34 cellular contexts compared by ENCODE assay signal in genomic region chr6:54864272-54864671, GRCh38. TPM values are rescaled to one million over a fixed set of nuclear protein-coding genes. Genes with fewer than 3 reads are reported as not detected.
"Had no signal": no experiment of that assay in that cellular context is flagged by ENCODE, and none has a peak within 500 bp of the region (broad histone marks: within the 10 kb centered on the region; RNA-seq: fewer than 3 reads in every experiment).

No MANE protein-coding gene starts in this region.

- H3K27me3 Mint-ChIP-seq: activated CD4-positive, alpha-beta memory T cell treated with anti-CD3 and anti-CD28 coated beads for 36 hours; activated CD4-positive, alpha-beta T cell treated with anti-CD3 and anti-CD28 coated beads for 36 hours; activated CD4-positive, alpha-beta T cell treated with anti-CD3 and anti-CD28 coated beads, Interleukin-2, amount 10 ng/mL, durations not matched to agents 24 days and 14 days; activated CD8-positive, alpha-beta memory T cell treated with anti-CD3 and anti-CD28 coated beads, Interleukin-2, amount 10 ng/mL, durations not matched to agents 7 days and 5 days; activated naive CD4-positive, alpha-beta T cell treated with anti-CD3 and anti-CD28 coated beads, Interleukin-2, amount 50 U/mL, for 24 hours; activated naive CD8-positive, alpha-beta T cell treated with anti-CD3 and anti-CD28 coated beads for 36 hours; activated naive CD8-positive, alpha-beta T cell treated with anti-CD3 and anti-CD28 coated beads, Interleukin-2, amount 50 U/mL, for 24 hours had no signal

- H3K9me3 Mint-ChIP-seq: activated CD4-positive, alpha-beta T cell treated with anti-CD3 and anti-CD28 coated beads, Interleukin-2, amount 10 ng/mL, durations not matched to agents 24 days and 14 days; activated naive CD8-positive, alpha-beta T cell treated with anti-CD3 and anti-CD28 coated beads, Interleukin-2, amount 50 U/mL, for 24 hours; activated T-helper 1 cell treated with anti-CD3 and anti-CD28 coated beads, Interleukin-12 subunit alpha, Interleukin-12 subunit beta, Interleukin-2, Interleukin-4 antibody, amounts not matched to agents 30 ng/mL and 10 ng/mL and 1 ng/mL, durations not matched to agents 14 hours and 24 hours and 36 hours; activated T-helper 2 cell treated with anti-CD3 and anti-CD28 coated beads, Interferon-gamma antibody, Interleukin-2, Interleukin-4, amounts not matched to agents 10 μg/mL and 5 μg/mL and 100 μg/mL, durations not matched to agents 14 hours and 24 hours and 36 hours had no signal

- H3K4me3 ChIP-seq: adrenal gland, body of pancreas, colonic mucosa, esophagus squamous epithelium had no signal

- DNase-seq: activated CD4-positive, alpha-beta memory T cell treated with anti-CD3 and anti-CD28 coated beads for 36 hours; activated CD4-positive, alpha-beta T cell treated with anti-CD3 and anti-CD28 coated beads for 36 hours; activated CD4-positive, alpha-beta T cell treated with anti-CD3 and anti-CD28 coated beads, Interleukin-2, amount 10 ng/mL, durations not matched to agents 24 days and 14 days; activated CD4-positive, CD25-positive, alpha-beta regulatory T cell; activated CD4-positive, CD25-positive, alpha-beta regulatory T cell treated with anti-CD3 and anti-CD28 coated beads, Interleukin-2, amount 50 U/mL, for 72 hours; activated CD8-positive, alpha-beta memory T cell treated with anti-CD3 and anti-CD28 coated beads, Interleukin-2, amount 10 ng/mL, durations not matched to agents 7 days and 5 days; activated CD8-positive, alpha-beta memory T cell treated with anti-CD3 and anti-CD28 coated beads, Interleukin-2, amount 50 U/mL, for 4 hours; activated CD8-positive, alpha-beta T cell treated with anti-CD3 and anti-CD28 coated beads, Interleukin-2, amount 10 ng/mL, durations not matched to agents 7 days and 5 days; activated effector memory CD4-positive, alpha-beta T cell treated with anti-CD3 and anti-CD28 coated beads, Interleukin-2, amount 50 U/mL, for 16 hours; activated naive CD4-positive, alpha-beta T cell treated with anti-CD3 and anti-CD28 coated beads for 36 hours; activated naive CD8-positive, alpha-beta T cell treated with anti-CD3 and anti-CD28 coated beads for 36 hours; activated naive CD8-positive, alpha-beta T cell treated with anti-CD3 and anti-CD28 coated beads, Interleukin-2, amount 50 U/mL, for 24 hours; activated T-cell treated with anti-CD3 and anti-CD28 coated beads, Interleukin-2, amount 50 U/mL, for 1 hour; activated T-cell treated with anti-CD3 and anti-CD28 coated beads, Interleukin-2, amount 50 U/mL, for 48 hours; adrenal gland; amygdala; aorta; body of pancreas; caudate nucleus; colonic mucosa; effector CD8-positive, alpha-beta T cell; esophagus squamous epithelium; foreskin melanocyte; head of caudate nucleus; T-helper 2 cell had no signal

- H3K27me3 ChIP-seq: adrenal gland, body of pancreas, colonic mucosa, esophagus squamous epithelium had no signal

- H3K4me1 ChIP-seq: adrenal gland, colonic mucosa had no signal

- H3K36me3 ChIP-seq: adrenal gland, colonic mucosa, esophagus squamous epithelium had no signal

- H3K4me1 Mint-ChIP-seq: activated CD4-positive, alpha-beta T cell treated with anti-CD3 and anti-CD28 coated beads for 36 hours; activated CD4-positive, alpha-beta T cell treated with anti-CD3 and anti-CD28 coated beads, Interleukin-2, amount 10 ng/mL, durations not matched to agents 24 days and 14 days; activated CD8-positive, alpha-beta memory T cell treated with anti-CD3 and anti-CD28 coated beads, Interleukin-2, amount 10 ng/mL, durations not matched to agents 7 days and 5 days; activated naive CD4-positive, alpha-beta T cell treated with anti-CD3 and anti-CD28 coated beads, Interleukin-2, amount 50 U/mL, for 24 hours; activated naive CD8-positive, alpha-beta T cell treated with anti-CD3 and anti-CD28 coated beads for 36 hours; activated naive CD8-positive, alpha-beta T cell treated with anti-CD3 and anti-CD28 coated beads, Interleukin-2, amount 50 U/mL, for 24 hours had no signal

- H3K27ac ChIP-seq: adrenal gland, body of pancreas, colonic mucosa, epithelial cell of prostate, esophagus squamous epithelium had no signal

- H3K4me3 Mint-ChIP-seq: activated CD4-positive, alpha-beta memory T cell treated with anti-CD3 and anti-CD28 coated beads for 36 hours; activated CD4-positive, alpha-beta T cell treated with anti-CD3 and anti-CD28 coated beads for 36 hours; activated CD4-positive, alpha-beta T cell treated with anti-CD3 and anti-CD28 coated beads, Interleukin-2, amount 10 ng/mL, durations not matched to agents 24 days and 14 days; activated CD8-positive, alpha-beta memory T cell treated with anti-CD3 and anti-CD28 coated beads, Interleukin-2, amount 10 ng/mL, durations not matched to agents 7 days and 5 days; activated CD8-positive, alpha-beta T cell treated with anti-CD3 and anti-CD28 coated beads, Interleukin-2, amount 10 ng/mL, durations not matched to agents 7 days and 5 days; activated naive CD4-positive, alpha-beta T cell treated with anti-CD3 and anti-CD28 coated beads for 36 hours; activated naive CD4-positive, alpha-beta T cell treated with anti-CD3 and anti-CD28 coated beads, Interleukin-2, amount 50 U/mL, for 24 hours; activated naive CD8-positive, alpha-beta T cell treated with anti-CD3 and anti-CD28 coated beads for 36 hours; activated naive CD8-positive, alpha-beta T cell treated with anti-CD3 and anti-CD28 coated beads, Interleukin-2, amount 50 U/mL, for 24 hours; activated T-helper 1 cell treated with anti-CD3 and anti-CD28 coated beads, Interleukin-12 subunit alpha, Interleukin-12 subunit beta, Interleukin-2, Interleukin-4 antibody, amounts not matched to agents 30 ng/mL and 10 ng/mL and 1 ng/mL, durations not matched to agents 14 hours and 24 hours and 36 hours had no signal

- H3K36me3 Mint-ChIP-seq: activated CD4-positive, alpha-beta memory T cell treated with anti-CD3 and anti-CD28 coated beads for 36 hours; activated CD8-positive, alpha-beta memory T cell treated with anti-CD3 and anti-CD28 coated beads, Interleukin-2, amount 10 ng/mL, durations not matched to agents 7 days and 5 days; activated naive CD4-positive, alpha-beta T cell treated with anti-CD3 and anti-CD28 coated beads, Interleukin-2, amount 50 U/mL, for 24 hours; activated naive CD8-positive, alpha-beta T cell treated with anti-CD3 and anti-CD28 coated beads for 36 hours had no signal

- H3K9me3 ChIP-seq: adrenal gland, body of pancreas, colonic mucosa, esophagus squamous epithelium had no signal

- ATAC-seq: activated CD4-positive, alpha-beta T cell treated with anti-CD3 and anti-CD28 coated beads for 36 hours; activated CD8-positive, alpha-beta memory T cell treated with anti-CD3 and anti-CD28 coated beads, Interleukin-2, amount 10 ng/mL, durations not matched to agents 7 days and 5 days; activated CD8-positive, alpha-beta T cell treated with anti-CD3 and anti-CD28 coated beads, Interleukin-2, amount 10 ng/mL, durations not matched to agents 7 days and 5 days; activated naive CD8-positive, alpha-beta T cell treated with anti-CD3 and anti-CD28 coated beads, Interleukin-2, amount 50 U/mL, for 24 hours; body of pancreas had no signal

- H3K27ac Mint-ChIP-seq: activated CD4-positive, alpha-beta memory T cell treated with anti-CD3 and anti-CD28 coated beads for 36 hours; activated CD4-positive, alpha-beta T cell treated with anti-CD3 and anti-CD28 coated beads for 36 hours; activated CD4-positive, alpha-beta T cell treated with anti-CD3 and anti-CD28 coated beads, Interleukin-2, amount 10 ng/mL, durations not matched to agents 24 days and 14 days; activated CD8-positive, alpha-beta memory T cell treated with anti-CD3 and anti-CD28 coated beads, Interleukin-2, amount 10 ng/mL, durations not matched to agents 7 days and 5 days; activated CD8-positive, alpha-beta T cell treated with anti-CD3 and anti-CD28 coated beads, Interleukin-2, amount 10 ng/mL, durations not matched to agents 7 days and 5 days; activated naive CD4-positive, alpha-beta T cell treated with anti-CD3 and anti-CD28 coated beads for 36 hours; activated naive CD4-positive, alpha-beta T cell treated with anti-CD3 and anti-CD28 coated beads, Interleukin-2, amount 50 U/mL, for 24 hours; activated naive CD8-positive, alpha-beta T cell treated with anti-CD3 and anti-CD28 coated beads for 36 hours; activated naive CD8-positive, alpha-beta T cell treated with anti-CD3 and anti-CD28 coated beads, Interleukin-2, amount 50 U/mL, for 24 hours; activated T-helper 1 cell treated with anti-CD3 and anti-CD28 coated beads, Interleukin-12 subunit alpha, Interleukin-12 subunit beta, Interleukin-2, Interleukin-4 antibody, amounts not matched to agents 30 ng/mL and 10 ng/mL and 1 ng/mL, durations not matched to agents 14 hours and 24 hours and 36 hours; activated T-helper 2 cell treated with anti-CD3 and anti-CD28 coated beads, Interferon-gamma antibody, Interleukin-2, Interleukin-4, amounts not matched to agents 10 μg/mL and 5 μg/mL and 100 μg/mL, durations not matched to agents 14 hours and 24 hours and 36 hours had no signal

RNA-seq across cellular contexts. Expression of gene FAM83B, which starts 17.7 kb away (rescaled TPM):
- total RNA-seq: activated CD4-positive, alpha-beta memory T cell treated with anti-CD3 and anti-CD28 coated beads for 36 hours; activated CD4-positive, alpha-beta T cell treated with anti-CD3 and anti-CD28 coated beads for 36 hours; activated CD4-positive, alpha-beta T cell treated with anti-CD3 and anti-CD28 coated beads, Interleukin-2, amount 10 ng/mL, durations not matched to agents 24 days and 14 days; activated CD8-positive, alpha-beta memory T cell treated with anti-CD3 and anti-CD28 coated beads for 36 hours; activated CD8-positive, alpha-beta memory T cell treated with anti-CD3 and anti-CD28 coated beads, Interleukin-2, amount 10 ng/mL, durations not matched to agents 7 days and 5 days; activated CD8-positive, alpha-beta T cell treated with anti-CD3 and anti-CD28 coated beads, Interleukin-2, amount 10 ng/mL, durations not matched to agents 7 days and 5 days; activated naive CD4-positive, alpha-beta T cell treated with anti-CD3 and anti-CD28 coated beads for 36 hours; activated naive CD8-positive, alpha-beta T cell treated with anti-CD3 and anti-CD28 coated beads for 36 hours; activated T-helper 1 cell treated with anti-CD3 and anti-CD28 coated beads, Interleukin-12 subunit alpha, Interleukin-12 subunit beta, Interleukin-2, Interleukin-4 antibody, amounts not matched to agents 30 ng/mL and 10 ng/mL and 1 ng/mL, durations not matched to agents 14 hours and 24 hours and 36 hours; activated T-helper 2 cell treated with anti-CD3 and anti-CD28 coated beads, Interferon-gamma antibody, Interleukin-2, Interleukin-4, amounts not matched to agents 10 μg/mL and 5 μg/mL and 100 μg/mL, durations not matched to agents 14 hours and 24 hours and 36 hours; adrenal gland; aorta; chondrocyte; dermis microvascular lymphatic vessel endothelial cell; endothelial cell of umbilical vein had no signal
- polyA plus RNA-seq: adrenal gland, endothelial cell of umbilical vein, fibroblast of lung had no signal
